In genomic region chr16:73280366-73280765, GRCh38 we compare ENCODE assay signal across 21 cellular contexts.
"Had no signal": no experiment of that assay in that cellular context is flagged by ENCODE, and none has a peak within 500 bp of the region (broad histone marks: within the 10 kb centered on the region; RNA-seq: fewer than 3 reads in every experiment).

No MANE protein-coding gene starts in this region.

- H3K27me3 ChIP-seq: breast epithelium, esophagus muscularis mucosa, suprapubic skin, tibial artery had no signal

- H3K4me3 ChIP-seq: breast epithelium, esophagus muscularis mucosa, mucosa of descending colon, suprapubic skin, tibial artery had no signal

- ATAC-seq: activated CD8-positive, alpha-beta T cell treated with anti-CD3 and anti-CD28 coated beads for 36 hours; activated naive CD8-positive, alpha-beta T cell treated with anti-CD3 and anti-CD28 coated beads, Interleukin-2, amount 50 U/mL, for 24 hours; left cardiac atrium; left ventricle myocardium superior; mucosa of descending colon; natural killer cell treated with Interleukin-12 subunit alpha and Interleukin-12 subunit beta and Interleukin-15 and Interleukin-18, amount 100 ng/mL, for 72 hours; right cardiac atrium had no signal

- H3K36me3 ChIP-seq: breast epithelium, esophagus muscularis mucosa, suprapubic skin, tibial artery, WERI-Rb-1 had no signal

- H3K9me3 ChIP-seq: breast epithelium, esophagus muscularis mucosa, mucosa of descending colon, suprapubic skin, tibial artery had no signal

- H3K4me1 ChIP-seq: breast epithelium, esophagus muscularis mucosa, suprapubic skin, tibial artery had no signal

- DNase-seq: activated CD4-positive, alpha-beta T cell treated with anti-CD3 and anti-CD28 coated beads, Interleukin-2, amount 10 ng/mL, durations not matched to agents 7 days and 5 days; activated CD4-positive, CD25-positive, alpha-beta regulatory T cell treated with anti-CD3 and anti-CD28 coated beads, Interleukin-2, amount 50 U/mL, for 72 hours; activated CD8-positive, alpha-beta T cell treated with anti-CD3 and anti-CD28 coated beads for 36 hours; activated naive CD8-positive, alpha-beta T cell treated with anti-CD3 and anti-CD28 coated beads, Interleukin-2, amount 50 U/mL, for 24 hours; activated T-cell treated with anti-CD3 and anti-CD28 coated beads, Interleukin-2, amount 50 U/mL, for 48 hours; effector memory CD4-positive, alpha-beta T cell; glutamatergic neuron; islet precursor cell; left cardiac atrium; left ventricle myocardium superior; mucosa of descending colon; right cardiac atrium; stimulated activated CD4-positive, alpha-beta T cell treated with anti-CD3 and anti-CD28 coated beads, Interleukin-15, amount 100 ng/mL, for 24 hours; stimulated activated naive CD4-positive, alpha-beta T cell; T-helper 9 cell; tibial artery; WERI-Rb-1 had no signal

- H3K27ac ChIP-seq: breast epithelium, esophagus muscularis mucosa, suprapubic skin, tibial artery, WERI-Rb-1 had no signal
